8 cellular contexts compared by ENCODE assay signal in the genomic region with DNA sequence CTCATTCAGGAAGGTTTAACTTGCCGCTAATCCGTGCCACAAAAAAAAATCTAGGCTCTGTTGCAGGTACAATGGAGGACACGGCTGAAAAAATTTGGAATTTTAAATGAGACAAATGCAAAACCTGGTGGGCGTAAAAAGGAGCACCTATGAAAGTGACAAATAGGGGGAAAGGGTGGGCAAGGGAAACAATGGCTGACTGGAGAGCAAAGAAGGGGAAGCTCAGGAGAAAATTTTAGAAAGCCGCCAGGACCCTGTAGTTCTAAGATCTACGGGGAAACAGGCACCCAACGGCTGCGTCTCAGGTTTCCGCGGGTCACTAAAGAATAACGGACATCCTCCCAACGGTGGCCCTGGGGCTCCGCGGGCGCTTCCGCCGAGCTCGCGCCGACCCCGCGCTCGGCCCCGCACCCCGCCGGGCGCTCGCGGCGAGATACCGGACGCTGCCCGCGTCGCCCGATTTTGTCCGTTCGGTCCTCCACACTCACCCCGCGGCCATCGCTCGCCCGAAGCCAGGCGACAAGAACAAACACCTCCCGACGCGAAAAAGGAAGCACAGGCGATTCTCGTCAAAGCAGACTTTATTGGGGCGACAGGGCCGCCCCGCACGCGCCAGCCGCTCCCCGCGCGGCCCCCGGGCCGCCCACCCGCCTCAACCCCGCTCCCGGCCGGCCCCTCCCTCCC. TPM values are rescaled to one million over a fixed set of nuclear protein-coding genes. Genes with fewer than 3 reads are reported as not detected.
DNase-seq lines count a peak whose midpoint lies in the region; ATAC-seq and TF ChIP-seq lines count a peak whose summit lies in the region.

No MANE protein-coding gene starts in this region.

- peaks cover 3% of the 10 kb centered on the region; the same call in 1 of the 2 replicates for H3K9me1 ChIP-seq in IMR-90 (ENCODE audit: insufficient read depth, low read length)

- H3K9me3 Mint-ChIP-seq in activated naive CD4-positive, alpha-beta T cell treated with anti-CD3 and anti-CD28 coated beads, Interleukin-2, amount 50 U/mL, for 24 hours = no peaks in the 10 kb centered on the region

- peaks cover 78% of the 10 kb centered on the region for H4K20me1 ChIP-seq in IMR-90 (ENCODE audit: insufficient read depth, low read length)

- H3K27me3 Mint-ChIP-seq in activated naive CD4-positive, alpha-beta T cell treated with anti-CD3 and anti-CD28 coated beads, Interleukin-2, amount 50 U/mL, for 24 hours = no peaks in the 10 kb centered on the region

- no peak overlapping the region for H2BK20ac ChIP-seq in IMR-90 (ENCODE audit: low read depth, low read length)

- H2AFZ ChIP-seq in IMR-90 (replicated peaks; ENCODE audit: low read length, poor library complexity) = peak overlapping the region; percentile 94

- H2AK5ac ChIP-seq in IMR-90 (ENCODE audit: low read depth, low read length) = peak overlapping the region; percentile 88

- H3K79me1 ChIP-seq in IMR-90 (ENCODE audit: low read depth in 1 of 2, low read length in 2 of 2) = peaks cover 3 to 31% of the 10 kb centered on the region in 2 experiments; a peak in 3 of 4 replicates

- H3K9ac ChIP-seq in IMR-90 (ENCODE audit: low read depth, low read length) = peak overlapping the region; percentile 96

- peak overlapping the region; percentile 84 for H3K56ac ChIP-seq in IMR-90 (ENCODE audit: extremely low read depth, insufficient read depth, low read length)

- POLR2A ChIA-PET in AG04450 (lab: Yijun Ruan, JAX) (interaction anchor here (0.6 to 1.2 kb wide), 2 partner anchors 23 to 93 kb away, joined by 3 to 4 read pairs; no protein-coding TSS in a partner anchor), IMR-90 (lab: Charles Lee; ENCODE audit: unreplicated experiment) (no interaction called here)

- peaks cover 55% of the 10 kb centered on the region for H3K4me1 Mint-ChIP-seq in activated naive CD4-positive, alpha-beta T cell treated with anti-CD3 and anti-CD28 coated beads, Interleukin-2, amount 50 U/mL, for 24 hours

- intact Hi-C loops in IMR-90 (cut with micrococcal nuclease) (loop anchor here (2.0 kb wide), 1 partner anchor 15 kb away; no protein-coding TSS in a partner anchor), left cardiac atrium (cut with DNase I) (no loop called here), prostate gland (cut with DNase I) (loop anchor here (5.0 kb wide), 1 partner anchor 139 kb away; a partner anchor contains a TSS)

- dilution Hi-C loops in IMR-90 (cut with HindIII; ENCODE audit: low sequenced_read_pairs, unreplicated experiment) = no loop called here

- peak overlapping the region; percentile 77 for H4K91ac ChIP-seq in IMR-90 (ENCODE audit: insufficient read depth, low read depth, low read length)

- H3K27me3 ChIP-seq in AG04450 (ENCODE audit: control insufficient read depth, insufficient read depth, low read length) (no peaks in the 10 kb centered on the region), IMR-90 (ENCODE audit: control insufficient read depth, insufficient read depth, low read length) (no peaks in the 10 kb centered on the region), prostate gland (replicated peaks; ENCODE audit: insufficient read depth) (no peaks in the 10 kb centered on the region)

- H3K27ac ChIP-seq in AG04450 (ENCODE audit: low read depth, low read length) = peak overlapping the region; percentile 70
- H3K27ac ChIP-seq in IMR-90 (ENCODE audit: insufficient read depth, low read length) = peak overlapping the region; percentile 90
- H3K27ac ChIP-seq in prostate gland = peak overlapping the region; percentile 98 to 99

- H3K4me1 ChIP-seq in IMR-90 (ENCODE audit: control insufficient read depth, insufficient read depth, low read length) (peaks cover 3% of the 10 kb centered on the region; the same call in 1 of the 2 replicates), prostate gland (replicated peaks) (peaks cover 12% of the 10 kb centered on the region)

- ATAC-seq in GM18907 (IDR thresholded peaks at IDR 0.05; ENCODE audit: unreplicated experiment) (peak; percentile 25), IMR-90 (ENCODE audit: low read depth) (peak; percentile 5), left cardiac atrium (peak; percentile 5 to 36)

- CTCF ChIA-PET in AG04450 (lab: Charles Lee) (interaction anchor here (0.5 to 2.2 kb wide), 3 partner anchors 9 to 135 kb away, joined by 3 to 14 read pairs (median 3); no protein-coding TSS in a partner anchor), IMR-90 (lab: Yijun Ruan, JAX) (no interaction called here)

- H3K9me3 ChIP-seq in AG04450 (ENCODE audit: control insufficient read depth, insufficient read depth, low read length) = no peaks in the 10 kb centered on the region; the same call in 1 of the 2 replicates
- no peaks in the 10 kb centered on the region for H3K9me3 ChIP-seq in IMR-90 (ENCODE audit: control insufficient read depth, insufficient read depth, low read length)
- H3K9me3 ChIP-seq in prostate gland = no peaks in the 10 kb centered on the region

- H3K23ac ChIP-seq in IMR-90 (ENCODE audit: low read depth, low read length) = peak overlapping the region; percentile 98

- H3K4me2 ChIP-seq in IMR-90 (ENCODE audit: low read depth, low read length) = peak overlapping the region; percentile 92

- H3K4ac ChIP-seq in IMR-90 (ENCODE audit: low read depth, low read length) = peak overlapping the region; percentile 93

- TF ChIP-seq POLR2A in IMR-90 (IDR thresholded peaks at IDR 0.05; ENCODE audit: low read depth, low read length) = no peak
- TF ChIP-seq POLR2A in prostate gland (IDR thresholded peaks at IDR 0.05) = no peak

- no peak for TF ChIP-seq RAD21 in IMR-90 (IDR thresholded peaks at IDR 0.05; ENCODE audit: low read length)

- peak overlapping the region; percentile 29; the same call in 1 of the 2 replicates for H3K18ac ChIP-seq in IMR-90 (ENCODE audit: low read depth, low read length)

- in situ Hi-C loops in IMR-90 (cut with MboI; ENCODE audit: low sequenced_read_pairs) = no loop called here

- peak overlapping the region; percentile 59; the same call in 1 of the 2 replicates for H2BK120ac ChIP-seq in IMR-90 (ENCODE audit: low read depth, low read length)

- H3K36me3 ChIP-seq in IMR-90 (ENCODE audit: control insufficient read depth, insufficient read depth, low read length) (no peaks in the 10 kb centered on the region), prostate gland (no peaks in the 10 kb centered on the region)

- peak overlapping the region; percentile 99 for H3K4me3 Mint-ChIP-seq in activated naive CD4-positive, alpha-beta T cell treated with anti-CD3 and anti-CD28 coated beads, Interleukin-2, amount 50 U/mL, for 24 hours

- H3K4me3 ChIP-seq in AG04450 (ENCODE audit: low read depth, low read length) = peak overlapping the region; percentile 81
- peak overlapping the region; percentile 100 for H3K4me3 ChIP-seq in IMR-90 (ENCODE audit: insufficient read depth, low read depth, low read length)
- peak overlapping the region; percentile 99 to 100 for H3K4me3 ChIP-seq in prostate gland

- H3K14ac ChIP-seq in IMR-90 (replicated peaks; ENCODE audit: low read depth, low read length) = peak overlapping the region; percentile 97

- TF ChIP-seq CTCF in AG04450 (IDR thresholded peaks at IDR 0.05; ENCODE audit: low read depth, low read length) (no peak), IMR-90 (conservative IDR thresholded peaks at IDR 0.05; ENCODE audit: low read depth, low read length) (0 out of 2 replicates have a peak, but pooled peaks have one; percentile 3), prostate gland (IDR thresholded peaks at IDR 0.05) (no peak)

- H4K8ac ChIP-seq in IMR-90 (ENCODE audit: low read depth in 2 of 2, low read length in 2 of 2) = peak overlapping the region; percentile 53 to 84; a peak in 2 of 4 replicates

- WGBS in IMR-90 (ENCODE audit: extremely low coverage in 2 of 2, insufficient read length in 1 of 2), 2 experiments = 0% methylated on average over 44 of the region's 64 CpGs; no CpG with 5 or more reads in 1 of the 2 experiments
- under 1% methylated on average over 62 of the region's 64 CpGs for WGBS in prostate gland

- BruUV-seq in IMR-90 (replicated peaks; lab: Mats Ljungman, UMichigan) = TSS peak; percentile 50

- H2BK5ac ChIP-seq in IMR-90 (ENCODE audit: low read depth, low read length, poor library complexity, severe bottlenecking) = peak overlapping the region; percentile 92

- H2BK15ac ChIP-seq in IMR-90 (ENCODE audit: low read depth, low read length) = no peak overlapping the region

- H2AK9ac ChIP-seq in IMR-90 (replicated peaks; ENCODE audit: low read depth, low read length, poor library complexity) = peak overlapping the region; percentile 97

- no peak for DNase-seq in AG04450 (ENCODE audit: low read depth, low spot score)
- peak; percentile 35 for DNase-seq in IMR-90
- peak; percentile 65 for DNase-seq in RPMI8226
- peak; percentile 45 for DNase-seq in left cardiac atrium
- DNase-seq in prostate gland (ENCODE audit: low spot score) = peak; percentile 42
- no peak for DNase-seq in SKM-1 treated with dmso at 0.1 percent for 144 hours (lab: John Stamatoyannopoulos, UW; ENCODE audit: unreplicated experiment)

- H3K36me3 Mint-ChIP-seq in activated naive CD4-positive, alpha-beta T cell treated with anti-CD3 and anti-CD28 coated beads, Interleukin-2, amount 50 U/mL, for 24 hours = peaks cover 16% of the 10 kb centered on the region

- peak overlapping the region; percentile 99 for H3K27ac Mint-ChIP-seq in activated naive CD4-positive, alpha-beta T cell treated with anti-CD3 and anti-CD28 coated beads, Interleukin-2, amount 50 U/mL, for 24 hours

- peak overlapping the region; percentile 50 for H4K5ac ChIP-seq in IMR-90 (ENCODE audit: low read depth, low read length)

TF ChIP-seq in IMR-90, 13 proteins besides CTCF, POLR2A, EP300 and RAD21:
- TF ChIP-seq SMC3 (IDR thresholded peaks at IDR 0.05; ENCODE audit: low read depth, low read length) (no peak), FOS (IDR thresholded peaks at IDR 0.05; ENCODE audit: low read depth, low read length) (no peak), NFE2L2 (IDR thresholded peaks at IDR 0.05; ENCODE audit: low read depth, low read length) (no peak), BHLHE40 (IDR thresholded peaks at IDR 0.05; ENCODE audit: low read depth, low read length) (no peak), MAZ (IDR thresholded peaks at IDR 0.05; ENCODE audit: borderline replicate concordance, low read depth, low read length) (no peak), MAFK (IDR thresholded peaks at IDR 0.05; ENCODE audit: low read depth, low read length) (no peak)
TF ChIP-seq in IMR-90: peak in this region for 0.

RNA-seq across cellular contexts. Expression of a gene that starts 1.1 kb away (rescaled TPM):
- polyA plus RNA-seq in AG04450 (2011; rRNA removed) (38.0 and 45.6 TPM in 2 replicates), IMR-90 (2012; rRNA removed) (21.1 and 21.7 TPM in 2 replicates)
- polyA minus RNA-seq in AG04450 (2011; rRNA and poly(A)+ RNA removed) = 25.5 and 27.2 TPM in 2 replicates
- total RNA-seq in IMR-90 (2012; rRNA removed) (26.7 and 29.9 TPM in 2 replicates), left cardiac atrium (10 to 100 TPM; 41.0 to 45.7 TPM), prostate gland (10 to 100 TPM; 44.4 to 60.7 TPM)
- 14.4 and 15.6 TPM in 2 replicates for polyA plus RNA-seq in IMR-90 (2012; cell fraction: cytosol; rRNA removed)
- 20.1 and 46.1 TPM in 2 replicates for polyA plus RNA-seq in IMR-90 (2012; cell fraction: nucleus; rRNA removed; ENCODE audit: low replicate concordance)

Comparison
In these comparisons a context has a peak if more than half of its experiments do, and no peak if none do; other contexts are left out.
1. DNase-seq: peak in IMR-90 (single experiment), RPMI8226 (single experiment), left cardiac atrium (single experiment) and prostate gland (single experiment); none in AG04450 (single experiment) and SKM-1 treated with dmso at 0.1 percent for 144 hours (single experiment).
2. intact Hi-C loops: an anchor here in IMR-90 (2.0 kb wide) and prostate gland (5.0 kb wide); none called in left cardiac atrium.
3. Peak in every context shown above with its lines, with median percentiles within 50 percentile points of each other: H3K27ac ChIP-seq, H3K4me3 ChIP-seq and ATAC-seq.